In the genomic region with DNA sequence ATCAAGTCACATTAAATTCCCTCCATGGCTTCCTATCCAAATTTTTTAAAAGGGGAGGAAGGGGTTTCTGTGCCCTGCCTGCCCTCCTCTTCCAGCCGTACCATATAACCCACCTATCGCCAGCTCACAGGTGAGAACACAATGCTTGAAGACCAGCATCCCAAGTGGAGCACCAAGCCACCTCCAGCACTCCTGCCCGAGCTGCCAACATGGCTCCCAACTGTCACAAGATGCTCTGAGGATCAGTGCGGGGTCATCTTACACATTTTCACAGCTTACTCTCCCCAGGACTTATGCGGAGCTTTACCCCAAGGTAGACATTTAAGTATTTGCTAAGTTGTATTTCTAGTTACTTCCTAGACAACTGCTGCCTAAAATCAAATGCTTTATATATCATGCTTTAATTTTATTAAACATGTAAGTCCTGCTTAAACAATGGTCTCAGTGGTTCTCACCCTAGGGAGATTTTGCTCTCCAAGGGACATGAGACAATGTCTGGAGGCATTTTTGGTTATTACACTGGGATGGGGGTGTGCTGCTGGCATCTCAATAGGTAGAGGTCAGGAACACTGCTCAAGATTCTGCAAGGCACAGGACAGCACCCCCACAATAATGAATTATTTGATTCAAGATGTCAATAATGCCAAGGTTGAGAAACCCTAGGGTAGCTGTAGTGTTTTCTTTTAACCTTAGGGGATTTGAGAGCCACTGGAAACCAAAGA, we compare ENCODE assay signal across 2 cellular contexts.
TF ChIP-seq lines count a peak whose summit lies in the region.

No MANE protein-coding gene starts in this region.

TF ChIP-seq in GM23338, 12 proteins besides CTCF, POLR2A, EP300 and RAD21:
- TF ChIP-seq EZH2phosphoT487 (IDR thresholded peaks at IDR 0.05; ENCODE audit: unreplicated experiment), result no peak
- TF ChIP-seq POLR2AphosphoS5 (IDR thresholded peaks at IDR 0.05; ENCODE audit: low read depth), result peak; percentile 41; the same call in 1 of the 2 replicates

TF ChIP-seq in GM12878, 131 proteins besides CTCF, POLR2A, EP300 and RAD21:
- TF ChIP-seq, protein P1, sequence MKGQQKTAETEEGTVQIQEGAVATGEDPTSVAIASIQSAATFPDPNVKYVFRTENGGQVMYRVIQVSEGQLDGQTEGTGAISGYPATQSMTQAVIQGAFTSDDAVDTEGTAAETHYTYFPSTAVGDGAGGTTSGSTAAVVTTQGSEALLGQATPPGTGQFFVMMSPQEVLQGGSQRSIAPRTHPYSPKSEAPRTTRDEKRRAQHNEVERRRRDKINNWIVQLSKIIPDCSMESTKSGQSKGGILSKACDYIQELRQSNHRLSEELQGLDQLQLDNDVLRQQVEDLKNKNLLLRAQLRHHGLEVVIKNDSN (IDR thresholded peaks at IDR 0.05; ENCODE audit: borderline replicate concordance, extremely low read length, insufficient read depth, low read depth, low read length), result no peak
- TF ChIP-seq ZSCAN29 (IDR thresholded peaks at IDR 0.05) (no peak), POLR2AphosphoS5 (IDR thresholded peaks at IDR 0.05; ENCODE audit: low read length) (peak; percentile 47; the same call in 1 of the 2 replicates), ATF2 (IDR thresholded peaks at IDR 0.05; ENCODE audit: low read length) (peak; percentile 39; the same call in 1 of the 2 replicates), NFYA (IDR thresholded peaks at IDR 0.05; ENCODE audit: borderline replicate concordance, low read depth, low read length) (no peak), KDM1A (IDR thresholded peaks at IDR 0.05; ENCODE audit: borderline replicate concordance) (no peak), PAX8 (IDR thresholded peaks at IDR 0.05) (no peak)
